17 cellular contexts compared by ENCODE assay signal in the genomic region with DNA sequence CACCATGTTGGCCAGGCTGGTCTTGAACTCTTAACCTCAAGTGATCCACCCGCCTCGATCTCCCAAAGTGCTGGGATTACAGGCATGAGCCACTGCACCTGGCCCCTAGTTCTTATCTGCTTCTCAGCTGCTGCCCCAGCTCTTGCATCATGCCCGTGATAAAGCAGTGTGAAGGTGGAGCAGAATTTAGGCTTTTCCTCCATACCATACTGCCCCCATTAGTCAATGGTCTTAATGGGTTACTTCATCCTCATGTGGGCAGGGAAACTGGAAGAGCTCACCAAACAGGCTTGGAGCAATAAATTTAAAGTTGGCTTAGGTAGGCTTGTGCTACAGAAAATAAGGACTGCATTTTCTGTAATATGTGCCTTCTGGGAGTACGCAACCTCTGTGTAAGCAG.
DNase-seq lines count a peak whose midpoint lies in the region; ATAC-seq and TF ChIP-seq lines count a peak whose summit lies in the region.
"Had no signal": no experiment of that assay in that cellular context is flagged by ENCODE, and none has a peak within 500 bp of the region (broad histone marks: within the 10 kb centered on the region; RNA-seq: fewer than 3 reads in every experiment).

No MANE protein-coding gene starts in this region.

- no peak overlapping the region for H3K27ac ChIP-seq in Karpas-422 (ENCODE audit: low read length)
- H3K27ac ChIP-seq: brain microvascular endothelial cell, suprapubic skin had no signal

- ATAC-seq in WTC11 (peak; percentile 83), GM18868 (IDR thresholded peaks at IDR 0.05; ENCODE audit: unreplicated experiment) (no peak)
- ATAC-seq: left ventricle myocardium superior had no signal

- H3K27me3 Mint-ChIP-seq in WTC11 (ENCODE audit: low read depth), result no peaks in the 10 kb centered on the region

- no peak overlapping the region for H3K4me3 ChIP-seq in Karpas-422 (ENCODE audit: low read length)
- H3K4me3 ChIP-seq: suprapubic skin had no signal

- H3K9me3 ChIP-seq in Karpas-422 (ENCODE audit: low read length), result no peaks in the 10 kb centered on the region
- H3K9me3 ChIP-seq: suprapubic skin had no signal

- peaks cover 12% of the 10 kb centered on the region for H3K9me3 Mint-ChIP-seq in WTC11

- H3K4me3 Mint-ChIP-seq in WTC11, result no peak overlapping the region
- H3K4me3 Mint-ChIP-seq: activated naive CD4-positive, alpha-beta T cell treated with anti-CD3 and anti-CD28 coated beads, Interleukin-2, amount 50 U/mL, for 24 hours had no signal

- H3K4me1 ChIP-seq in Karpas-422 (ENCODE audit: low read length), result no peaks in the 10 kb centered on the region
- H3K4me1 ChIP-seq: suprapubic skin had no signal

- CTCF ChIA-PET in WTC11 (lab: Charles Lee), result interaction anchor here (0.6 to 1.6 kb wide), 9 partner anchors 10 to 610 kb away, joined by 3 to 7 read pairs (median 3); no protein-coding TSS in a partner anchor

- H3K27me3 ChIP-seq in Karpas-422 (ENCODE audit: low read length), result no peaks in the 10 kb centered on the region
- H3K27me3 ChIP-seq: brain microvascular endothelial cell, suprapubic skin had no signal

- no peak overlapping the region for H3K4me2 ChIP-seq in Karpas-422 (ENCODE audit: low read depth, low read length, poor library complexity, severe bottlenecking)

- H4K20me1 ChIP-seq in Karpas-422 (ENCODE audit: insufficient read depth, low read depth, low read length), result no peaks in the 10 kb centered on the region

- TF ChIP-seq CTCF in WTC11 (IDR thresholded peaks at IDR 0.05), result no peak

- POLR2A ChIA-PET in WTC11 (lab: Charles Lee), result no interaction called here

- DNase-seq in EH (ENCODE audit: low read depth) (peak; percentile 7), Karpas-422 (peak; percentile 40), WTC11 (ENCODE audit: low spot score) (peak; percentile 9), iPS DF 19.7 (ENCODE audit: low read depth, low spot score) (peak; percentile 5), RPMI8226 (no peak), epidermal melanocyte (ENCODE audit: insufficient read length, low spot score) (no peak)
- DNase-seq: activated CD4-positive, alpha-beta T cell treated with anti-CD3 and anti-CD28 coated beads, Interleukin-2, amount 50 U/mL, for 4 hours; brain microvascular endothelial cell; DMS 273 treated with DMSO at 0.1 percent for 48 hours; left ventricle myocardium superior; NCI-H1694 treated with DMSO at 0.1 percent for 48 hours; NCI-H524 treated with DMSO at 0.1 percent for 48 hours; occipital lobe; stimulated activated CD4-positive, alpha-beta T cell treated with anti-CD3 and anti-CD28 coated beads, Interleukin-4, amount 100 ng/mL, for 1 hour had no signal

- no peak overlapping the region for H3K9ac ChIP-seq in Karpas-422 (ENCODE audit: low read length)

- no peak overlapping the region for H2AFZ ChIP-seq in Karpas-422 (ENCODE audit: low read length)

- H3K36me3 Mint-ChIP-seq in WTC11, result 0 out of 2 replicates have a peak, but pooled peaks cover 2% of the 10 kb centered on the region
- H3K36me3 Mint-ChIP-seq: activated naive CD4-positive, alpha-beta T cell treated with anti-CD3 and anti-CD28 coated beads, Interleukin-2, amount 50 U/mL, for 24 hours had no signal

- H3K27ac Mint-ChIP-seq in WTC11, result no peak overlapping the region
- H3K27ac Mint-ChIP-seq: activated naive CD4-positive, alpha-beta T cell treated with anti-CD3 and anti-CD28 coated beads, Interleukin-2, amount 50 U/mL, for 24 hours had no signal

- no peaks in the 10 kb centered on the region for H3K79me2 ChIP-seq in Karpas-422 (ENCODE audit: low read length)

- no peaks in the 10 kb centered on the region for H3K36me3 ChIP-seq in Karpas-422 (ENCODE audit: insufficient read depth, low read length)
- H3K36me3 ChIP-seq: brain microvascular endothelial cell, suprapubic skin had no signal

- H3K9me2 ChIP-seq in Karpas-422 (replicated peaks; ENCODE audit: insufficient read depth, low read length), result no peaks in the 10 kb centered on the region

- H3K4me1 Mint-ChIP-seq in WTC11, result peaks cover 11% of the 10 kb centered on the region
- H3K4me1 Mint-ChIP-seq: activated naive CD4-positive, alpha-beta T cell treated with anti-CD3 and anti-CD28 coated beads, Interleukin-2, amount 50 U/mL, for 24 hours had no signal

TF ChIP-seq in WTC11, 78 proteins besides CTCF, POLR2A, EP300 and RAD21 (continues in another document):
- TF ChIP-seq CBFB (CRISPR knock-in tag; IDR thresholded peaks at IDR 0.05; ENCODE audit: low read depth) (no peak), ZNF121 (CRISPR knock-in tag; IDR thresholded peaks at IDR 0.05) (no peak), GTF2I (CRISPR knock-in tag; conservative IDR thresholded peaks at IDR 0.05) (no peak), OVOL2 (CRISPR knock-in tag; IDR thresholded peaks at IDR 0.05; ENCODE audit: borderline replicate concordance) (no peak)
- TF ChIP-seq, protein P1, sequence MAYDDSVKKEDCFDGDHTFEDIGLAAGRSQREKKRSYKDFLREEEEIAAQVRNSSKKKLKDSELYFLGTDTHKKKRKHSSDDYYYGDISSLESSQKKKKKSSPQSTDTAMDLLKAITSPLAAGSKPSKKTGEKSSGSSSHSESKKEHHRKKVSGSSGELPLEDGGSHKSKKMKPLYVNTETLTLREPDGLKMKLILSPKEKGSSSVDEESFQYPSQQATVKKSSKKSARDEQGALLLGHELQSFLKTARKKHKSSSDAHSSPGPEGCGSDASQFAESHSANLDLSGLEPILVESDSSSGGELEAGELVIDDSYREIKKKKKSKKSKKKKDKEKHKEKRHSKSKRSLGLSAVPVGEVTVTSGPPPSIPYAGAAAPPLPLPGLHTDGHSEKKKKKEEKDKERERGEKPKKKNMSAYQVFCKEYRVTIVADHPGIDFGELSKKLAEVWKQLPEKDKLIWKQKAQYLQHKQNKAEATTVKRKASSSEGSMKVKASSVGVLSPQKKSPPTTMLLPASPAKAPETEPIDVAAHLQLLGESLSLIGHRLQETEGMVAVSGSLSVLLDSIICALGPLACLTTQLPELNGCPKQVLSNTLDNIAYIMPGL (CRISPR knock-in tag; IDR thresholded peaks at IDR 0.05), result no peak
- TF ChIP-seq, protein P2, sequence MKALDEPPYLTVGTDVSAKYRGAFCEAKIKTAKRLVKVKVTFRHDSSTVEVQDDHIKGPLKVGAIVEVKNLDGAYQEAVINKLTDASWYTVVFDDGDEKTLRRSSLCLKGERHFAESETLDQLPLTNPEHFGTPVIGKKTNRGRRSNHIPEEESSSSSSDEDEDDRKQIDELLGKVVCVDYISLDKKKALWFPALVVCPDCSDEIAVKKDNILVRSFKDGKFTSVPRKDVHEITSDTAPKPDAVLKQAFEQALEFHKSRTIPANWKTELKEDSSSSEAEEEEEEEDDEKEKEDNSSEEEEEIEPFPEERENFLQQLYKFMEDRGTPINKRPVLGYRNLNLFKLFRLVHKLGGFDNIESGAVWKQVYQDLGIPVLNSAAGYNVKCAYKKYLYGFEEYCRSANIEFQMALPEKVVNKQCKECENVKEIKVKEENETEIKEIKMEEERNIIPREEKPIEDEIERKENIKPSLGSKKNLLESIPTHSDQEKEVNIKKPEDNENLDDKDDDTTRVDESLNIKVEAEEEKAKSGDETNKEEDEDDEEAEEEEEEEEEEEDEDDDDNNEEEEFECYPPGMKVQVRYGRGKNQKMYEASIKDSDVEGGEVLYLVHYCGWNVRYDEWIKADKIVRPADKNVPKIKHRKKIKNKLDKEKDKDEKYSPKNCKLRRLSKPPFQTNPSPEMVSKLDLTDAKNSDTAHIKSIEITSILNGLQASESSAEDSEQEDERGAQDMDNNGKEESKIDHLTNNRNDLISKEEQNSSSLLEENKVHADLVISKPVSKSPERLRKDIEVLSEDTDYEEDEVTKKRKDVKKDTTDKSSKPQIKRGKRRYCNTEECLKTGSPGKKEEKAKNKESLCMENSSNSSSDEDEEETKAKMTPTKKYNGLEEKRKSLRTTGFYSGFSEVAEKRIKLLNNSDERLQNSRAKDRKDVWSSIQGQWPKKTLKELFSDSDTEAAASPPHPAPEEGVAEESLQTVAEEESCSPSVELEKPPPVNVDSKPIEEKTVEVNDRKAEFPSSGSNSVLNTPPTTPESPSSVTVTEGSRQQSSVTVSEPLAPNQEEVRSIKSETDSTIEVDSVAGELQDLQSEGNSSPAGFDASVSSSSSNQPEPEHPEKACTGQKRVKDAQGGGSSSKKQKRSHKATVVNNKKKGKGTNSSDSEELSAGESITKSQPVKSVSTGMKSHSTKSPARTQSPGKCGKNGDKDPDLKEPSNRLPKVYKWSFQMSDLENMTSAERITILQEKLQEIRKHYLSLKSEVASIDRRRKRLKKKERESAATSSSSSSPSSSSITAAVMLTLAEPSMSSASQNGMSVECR (CRISPR knock-in tag; IDR thresholded peaks at IDR 0.05; ENCODE audit: borderline replicate concordance), result no peak
- TF ChIP-seq, protein P3, sequence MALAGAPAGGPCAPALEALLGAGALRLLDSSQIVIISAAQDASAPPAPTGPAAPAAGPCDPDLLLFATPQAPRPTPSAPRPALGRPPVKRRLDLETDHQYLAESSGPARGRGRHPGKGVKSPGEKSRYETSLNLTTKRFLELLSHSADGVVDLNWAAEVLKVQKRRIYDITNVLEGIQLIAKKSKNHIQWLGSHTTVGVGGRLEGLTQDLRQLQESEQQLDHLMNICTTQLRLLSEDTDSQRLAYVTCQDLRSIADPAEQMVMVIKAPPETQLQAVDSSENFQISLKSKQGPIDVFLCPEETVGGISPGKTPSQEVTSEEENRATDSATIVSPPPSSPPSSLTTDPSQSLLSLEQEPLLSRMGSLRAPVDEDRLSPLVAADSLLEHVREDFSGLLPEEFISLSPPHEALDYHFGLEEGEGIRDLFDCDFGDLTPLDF (CRISPR knock-in tag; IDR thresholded peaks at IDR 0.05), result no peak
- TF ChIP-seq, protein P4, sequence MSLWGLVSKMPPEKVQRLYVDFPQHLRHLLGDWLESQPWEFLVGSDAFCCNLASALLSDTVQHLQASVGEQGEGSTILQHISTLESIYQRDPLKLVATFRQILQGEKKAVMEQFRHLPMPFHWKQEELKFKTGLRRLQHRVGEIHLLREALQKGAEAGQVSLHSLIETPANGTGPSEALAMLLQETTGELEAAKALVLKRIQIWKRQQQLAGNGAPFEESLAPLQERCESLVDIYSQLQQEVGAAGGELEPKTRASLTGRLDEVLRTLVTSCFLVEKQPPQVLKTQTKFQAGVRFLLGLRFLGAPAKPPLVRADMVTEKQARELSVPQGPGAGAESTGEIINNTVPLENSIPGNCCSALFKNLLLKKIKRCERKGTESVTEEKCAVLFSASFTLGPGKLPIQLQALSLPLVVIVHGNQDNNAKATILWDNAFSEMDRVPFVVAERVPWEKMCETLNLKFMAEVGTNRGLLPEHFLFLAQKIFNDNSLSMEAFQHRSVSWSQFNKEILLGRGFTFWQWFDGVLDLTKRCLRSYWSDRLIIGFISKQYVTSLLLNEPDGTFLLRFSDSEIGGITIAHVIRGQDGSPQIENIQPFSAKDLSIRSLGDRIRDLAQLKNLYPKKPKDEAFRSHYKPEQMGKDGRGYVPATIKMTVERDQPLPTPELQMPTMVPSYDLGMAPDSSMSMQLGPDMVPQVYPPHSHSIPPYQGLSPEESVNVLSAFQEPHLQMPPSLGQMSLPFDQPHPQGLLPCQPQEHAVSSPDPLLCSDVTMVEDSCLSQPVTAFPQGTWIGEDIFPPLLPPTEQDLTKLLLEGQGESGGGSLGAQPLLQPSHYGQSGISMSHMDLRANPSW (CRISPR knock-in tag; conservative IDR thresholded peaks at IDR 0.05; ENCODE audit: low read depth), result no peak

Comparison
In these comparisons a context has a peak if more than half of its experiments do, and no peak if none do; other contexts are left out.
1. DNase-seq: peak in EH (single experiment), Karpas-422 (single experiment), WTC11 (single experiment) and iPS DF 19.7 (single experiment); none in RPMI8226 (single experiment) and epidermal melanocyte (single experiment).